ENCODE assay signal across 9 cellular contexts in the genomic region with DNA sequence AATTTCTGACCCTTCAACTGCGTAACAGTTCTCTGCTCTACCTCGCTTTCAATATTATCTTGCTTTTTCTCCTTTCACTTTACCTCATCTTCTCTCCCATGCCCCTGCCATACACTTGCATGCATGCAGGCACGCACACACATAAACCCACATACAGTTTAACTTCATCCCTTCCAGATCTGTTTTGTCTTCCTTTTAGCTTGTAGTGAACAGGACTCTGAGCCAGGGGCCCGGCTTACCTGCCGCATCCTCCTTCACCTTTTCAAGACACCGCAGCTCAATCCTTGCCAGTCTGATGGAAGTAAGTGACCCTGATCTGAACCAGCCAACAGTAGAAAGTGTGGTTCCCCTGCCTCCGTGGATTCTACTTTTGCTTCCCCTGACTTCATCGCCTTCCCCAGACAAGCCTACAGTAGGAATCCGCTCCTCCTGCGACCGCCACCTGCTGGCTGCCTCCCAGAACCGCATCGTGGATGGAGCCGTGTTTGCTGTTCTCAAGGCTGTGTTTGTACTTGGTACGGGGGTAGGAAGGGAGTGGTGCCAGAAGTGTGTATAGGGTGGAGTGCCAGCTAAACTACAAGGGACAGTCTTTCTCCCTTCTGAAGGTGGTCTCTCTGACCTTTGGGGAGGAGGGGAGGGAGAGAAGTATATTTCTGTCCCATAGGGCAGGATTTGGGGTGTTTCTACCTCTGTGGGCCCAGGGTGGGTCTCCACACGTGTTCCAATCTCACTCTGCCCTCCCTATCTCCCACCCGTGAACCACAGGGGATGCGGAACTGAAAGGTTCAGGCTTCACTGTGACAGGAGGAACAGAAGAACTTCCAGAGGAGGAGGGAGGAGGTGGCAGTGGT. TPM values are rescaled to one million over a fixed set of nuclear protein-coding genes. Genes with fewer than 3 reads are reported as not detected.
A peak's percentile ranks its signal among the peaks of the same experiment; 100 is the strongest.
DNase-seq lines count a peak whose midpoint lies in the region; ATAC-seq and TF ChIP-seq lines count a peak whose summit lies in the region.
"Had no signal": no experiment of that assay in that cellular context is flagged by ENCODE, and none has a peak within 500 bp of the region (broad histone marks: within the 10 kb centered on the region; RNA-seq: fewer than 3 reads in every experiment).

No MANE protein-coding gene starts in this region.

- H3K4me3 ChIP-seq in HL-60 (replicated peaks; ENCODE audit: insufficient read depth, low read length): no peak overlapping the region
- H3K4me3 ChIP-seq in psoas muscle: no peak overlapping the region
- H3K4me3 ChIP-seq: skin epidermis had no signal

- peaks cover 4 to 89% of the 10 kb centered on the region in 2 donors for H3K36me3 ChIP-seq in psoas muscle (ENCODE audit: insufficient read depth in 1 of 2, low read depth in 1 of 2)

- H3K27me3 ChIP-seq in HL-60 (ENCODE audit: insufficient read depth, poor library complexity, severe bottlenecking): no peaks in the 10 kb centered on the region
- no peaks in the 10 kb centered on the region for H3K27me3 ChIP-seq in psoas muscle (ENCODE audit: insufficient read depth in 3 of 3, low read length in 2 of 3)

- H3K27ac ChIP-seq in HL-60 (replicated peaks) (no peak overlapping the region), psoas muscle (no peak overlapping the region)

- intact Hi-C loops in head of caudate nucleus (cut with DNase I): no loop called here
- intact Hi-C loops in psoas muscle (cut with DNase I): no loop called here

- WGBS in psoas muscle, 3 donors: 33 to 49% (median 40%) methylated on average over 18 of the region's 18 CpGs

- no peaks in the 10 kb centered on the region for H3K4me1 ChIP-seq in psoas muscle

- H3K9me3 ChIP-seq in psoas muscle: no peaks in the 10 kb centered on the region

- TF ChIP-seq CTCF in HL-60 (IDR thresholded peaks at IDR 0.05; ENCODE audit: insufficient read depth, low read length) (peak; percentile 52), psoas muscle (IDR thresholded peaks at IDR 0.05) (peak; percentile 53)

- ATAC-seq in SK-N-SH treated with all-trans-retinoic acid at 6 μM for 48 hours (peak; percentile 95), psoas muscle (peak; percentile 55 to 80 (median 64))

- DNase-seq in NCI-H1694 (lab: John Stamatoyannopoulos, UW): peak; percentile 28
- DNase-seq in NCI-H1694 treated with DMSO at 0.1 percent for 48 hours (lab: John Stamatoyannopoulos, UW): no peak
- DNase-seq in HL-60 (ENCODE audit: low read depth in 1 of 2, low spot score in 1 of 2): peak; percentile 31 to 72
- DNase-seq in activated naive CD4-positive, alpha-beta T cell treated with anti-CD3 and anti-CD28 coated beads, Interleukin-2, amount 50 U/mL, for 16 hours: peak; percentile 73
- DNase-seq in head of caudate nucleus: peak in 41 of 42 donors; percentile 54 to 89 (median 74)
- peak; percentile 58 to 74 for DNase-seq in psoas muscle
- no peak for DNase-seq in SHP77 treated with DMSO at 0.1 percent for 48 hours (lab: John Stamatoyannopoulos, UW)

TF ChIP-seq in SK-N-SH treated with all-trans-retinoic acid at 6 μM for 48 hours, 23 proteins besides CTCF, POLR2A, EP300 and RAD21:
- TF ChIP-seq, protein P1, sequence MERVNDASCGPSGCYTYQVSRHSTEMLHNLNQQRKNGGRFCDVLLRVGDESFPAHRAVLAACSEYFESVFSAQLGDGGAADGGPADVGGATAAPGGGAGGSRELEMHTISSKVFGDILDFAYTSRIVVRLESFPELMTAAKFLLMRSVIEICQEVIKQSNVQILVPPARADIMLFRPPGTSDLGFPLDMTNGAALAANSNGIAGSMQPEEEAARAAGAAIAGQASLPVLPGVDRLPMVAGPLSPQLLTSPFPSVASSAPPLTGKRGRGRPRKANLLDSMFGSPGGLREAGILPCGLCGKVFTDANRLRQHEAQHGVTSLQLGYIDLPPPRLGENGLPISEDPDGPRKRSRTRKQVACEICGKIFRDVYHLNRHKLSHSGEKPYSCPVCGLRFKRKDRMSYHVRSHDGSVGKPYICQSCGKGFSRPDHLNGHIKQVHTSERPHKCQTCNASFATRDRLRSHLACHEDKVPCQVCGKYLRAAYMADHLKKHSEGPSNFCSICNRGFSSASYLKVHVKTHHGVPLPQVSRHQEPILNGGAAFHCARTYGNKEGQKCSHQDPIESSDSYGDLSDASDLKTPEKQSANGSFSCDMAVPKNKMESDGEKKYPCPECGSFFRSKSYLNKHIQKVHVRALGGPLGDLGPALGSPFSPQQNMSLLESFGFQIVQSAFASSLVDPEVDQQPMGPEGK (CRISPR knock-in tag; IDR thresholded peaks at IDR 0.05; ENCODE audit: borderline replicate concordance): no peak
- TF ChIP-seq ZNF70 (CRISPR knock-in tag; IDR thresholded peaks at IDR 0.05) (no peak), ESRRG (CRISPR knock-in tag; IDR thresholded peaks at IDR 0.05) (no peak), OSR1 (CRISPR knock-in tag; IDR thresholded peaks at IDR 0.05) (no peak), CSRNP3 (CRISPR knock-in tag; IDR thresholded peaks at IDR 0.05) (no peak), ISL1 (CRISPR knock-in tag; IDR thresholded peaks at IDR 0.05) (no peak), ZFP30 (CRISPR knock-in tag; IDR thresholded peaks at IDR 0.05) (no peak), TCF4 (CRISPR knock-in tag; IDR thresholded peaks at IDR 0.05; ENCODE audit: borderline replicate concordance) (no peak), ZFP3 (CRISPR knock-in tag; IDR thresholded peaks at IDR 0.05) (no peak), ARNTL (CRISPR knock-in tag; IDR thresholded peaks at IDR 0.05; ENCODE audit: borderline replicate concordance, low read depth) (no peak), ZNF565 (CRISPR knock-in tag; conservative IDR thresholded peaks at IDR 0.05; ENCODE audit: low read depth) (no peak), RARB (CRISPR knock-in tag; IDR thresholded peaks at IDR 0.05) (no peak), TSHZ2 (CRISPR knock-in tag; IDR thresholded peaks at IDR 0.05) (no peak)
- TF ChIP-seq, protein P2, sequence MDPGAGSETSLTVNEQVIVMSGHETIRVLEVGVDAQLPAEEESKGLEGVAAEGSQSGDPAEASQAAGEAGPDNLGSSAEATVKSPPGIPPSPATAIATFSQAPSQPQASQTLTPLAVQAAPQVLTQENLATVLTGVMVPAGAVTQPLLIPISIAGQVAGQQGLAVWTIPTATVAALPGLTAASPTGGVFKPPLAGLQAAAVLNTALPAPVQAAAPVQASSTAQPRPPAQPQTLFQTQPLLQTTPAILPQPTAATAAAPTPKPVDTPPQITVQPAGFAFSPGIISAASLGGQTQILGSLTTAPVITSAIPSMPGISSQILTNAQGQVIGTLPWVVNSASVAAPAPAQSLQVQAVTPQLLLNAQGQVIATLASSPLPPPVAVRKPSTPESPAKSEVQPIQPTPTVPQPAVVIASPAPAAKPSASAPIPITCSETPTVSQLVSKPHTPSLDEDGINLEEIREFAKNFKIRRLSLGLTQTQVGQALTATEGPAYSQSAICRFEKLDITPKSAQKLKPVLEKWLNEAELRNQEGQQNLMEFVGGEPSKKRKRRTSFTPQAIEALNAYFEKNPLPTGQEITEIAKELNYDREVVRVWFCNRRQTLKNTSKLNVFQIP (CRISPR knock-in tag; IDR thresholded peaks at IDR 0.05; ENCODE audit: borderline replicate concordance, low read depth): no peak

RNA-seq across cellular contexts. Expression of gene MED12, which starts 10.7 kb away (rescaled TPM):
- 10 to 100 TPM; 20.7 to 24.8 (median 23.7) TPM for total RNA-seq in psoas muscle
- polyA plus RNA-seq in psoas muscle: 10 to 100 TPM in 1 of 3 donors, 1 to 10 TPM in 2; 7.1 to 12.8 (median 7.5) TPM

RNA-seq across cellular contexts. Expression of gene NLGN3, which starts 15.5 kb away (rescaled TPM):
- total RNA-seq in psoas muscle: under 1 TPM; 0.07 to 0.32 (median 0.15) TPM
- polyA plus RNA-seq in psoas muscle: under 1 TPM; 0.04 to 0.10 (median 0.08) TPM

RNA-seq across cellular contexts. Expression of gene IL2RG, which starts 17.8 kb away (rescaled TPM):
- total RNA-seq in psoas muscle: 1 to 10 TPM in 3 of 4 donors, under 1 TPM in 1; 0.93 to 1.5 (median 1.2) TPM
- 1 to 10 TPM; 1.2 to 2.8 (median 1.6) TPM for polyA plus RNA-seq in psoas muscle

RNA-seq across cellular contexts. Expression of gene CXorf65, which starts 22.6 kb away (rescaled TPM):
- total RNA-seq in psoas muscle: not detected
- polyA plus RNA-seq in psoas muscle: not detected

RNA-seq across cellular contexts. Expression of gene FOXO4, which starts 33.5 kb away (rescaled TPM):
- 10 to 100 TPM; 55.1 to 80.7 (median 63.5) TPM for total RNA-seq in psoas muscle
- polyA plus RNA-seq in psoas muscle: 10 to 100 TPM; 14.6 to 56.5 (median 31.7) TPM

Comparison
In these comparisons a context has a peak if more than half of its experiments do, and no peak if none do; other contexts are left out.
1. DNase-seq: peak in NCI-H1694 (single experiment), HL-60 (2 of 2), activated naive CD4-positive, alpha-beta T cell treated with anti-CD3 and anti-CD28 coated beads, Interleukin-2, amount 50 U/mL, for 16 hours (single experiment), head of caudate nucleus (41 of 42) and psoas muscle (2 of 2); none in NCI-H1694 treated with DMSO at 0.1 percent for 48 hours (single experiment) and SHP77 treated with DMSO at 0.1 percent for 48 hours (single experiment).